ENCODE assay signal across 10 cellular contexts in genomic region chr4:158051401-158052235, GRCh38.
A peak's percentile ranks its signal among the peaks of the same experiment; 100 is the strongest.
DNase-seq lines count a peak whose midpoint lies in the region; ATAC-seq, FAIRE-seq and TF ChIP-seq lines count a peak whose summit lies in the region.
"Had no signal": no experiment of that assay in that cellular context is flagged by ENCODE, and none has a peak within 500 bp of the region (broad histone marks: within the 10 kb centered on the region; RNA-seq: fewer than 3 reads in every experiment).

No MANE protein-coding gene starts in this region.

- peak overlapping the region; percentile 37 to 87 for H3K27ac ChIP-seq in aorta (ENCODE audit: low read depth in 1 of 2, low read length in 2 of 2)
- no peak overlapping the region for H3K27ac ChIP-seq in effector memory CD4-positive, alpha-beta T cell (ENCODE audit: insufficient read depth, low read length, poor library complexity, severe bottlenecking)

- H3K36me3 ChIP-seq in MG63: no peaks in the 10 kb centered on the region
- H3K36me3 ChIP-seq in mucosa of descending colon (ENCODE audit: low read depth): no peaks in the 10 kb centered on the region
- H3K36me3 ChIP-seq in aorta (ENCODE audit: control insufficient read depth in 1 of 2, insufficient read depth in 2 of 2, low read length in 1 of 2): no peaks in the 10 kb centered on the region
- no peaks in the 10 kb centered on the region for H3K36me3 ChIP-seq in effector memory CD4-positive, alpha-beta T cell (ENCODE audit: control insufficient read depth, insufficient read depth, low read length)

- 16 to 17% methylated on average over 6 of the region's 6 CpGs for WGBS in aorta, 2 donors

- H3K9me3 ChIP-seq in MG63: no peaks in the 10 kb centered on the region
- no peaks in the 10 kb centered on the region for H3K9me3 ChIP-seq in mucosa of descending colon
- no peaks in the 10 kb centered on the region for H3K9me3 ChIP-seq in aorta (ENCODE audit: control insufficient read depth, low read length)
- no peaks in the 10 kb centered on the region for H3K9me3 ChIP-seq in effector memory CD4-positive, alpha-beta T cell (ENCODE audit: control insufficient read depth, low read length)

- DNase-seq in MG63 (peak; percentile 87), mucosa of descending colon (peak in 1 of 3 donors; percentile 14), aorta (peak in 1 of 2 donors; percentile 56), hypothalamus (lab: John Stamatoyannopoulos, UW) (no peak)
- DNase-seq in effector memory CD4-positive, alpha-beta T cell: no peak
- DNase-seq: foreskin melanocyte; stimulated activated naive CD8-positive, alpha-beta T cell treated with anti-CD3 and anti-CD28 coated beads, Interleukin-15, amount 100 ng/mL, for 72 hours had no signal

- H3K4me3 ChIP-seq in MG63: no peak overlapping the region
- H3K4me3 ChIP-seq in mucosa of descending colon: no peak overlapping the region
- no peak overlapping the region for H3K4me3 ChIP-seq in aorta (ENCODE audit: low read length in 2 of 2)
- H3K4me3 ChIP-seq in effector memory CD4-positive, alpha-beta T cell (ENCODE audit: insufficient read depth, low read depth, low read length, poor library complexity, severe bottlenecking): no peak overlapping the region

- intact Hi-C loops in mucosa of descending colon (cut with DNase I, micrococcal nuclease) (no loop called here), aorta (cut with DNase I) (loop anchor here in 1 of 2 donors (10.0 kb wide), 1 partner anchor 113 kb away; no protein-coding TSS in a partner anchor)

- H3K4me1 ChIP-seq in mucosa of descending colon (ENCODE audit: low read depth): no peaks in the 10 kb centered on the region
- peaks cover 0 to 4% of the 10 kb centered on the region in 2 donors for H3K4me1 ChIP-seq in aorta (ENCODE audit: control insufficient read depth in 1 of 2, insufficient read depth in 2 of 2, low read length in 2 of 2)
- H3K4me1 ChIP-seq in effector memory CD4-positive, alpha-beta T cell (ENCODE audit: control insufficient read depth, insufficient read depth, low read length, poor library complexity, severe bottlenecking): no peaks in the 10 kb centered on the region

- H3K27me3 ChIP-seq in MG63: no peaks in the 10 kb centered on the region
- no peaks in the 10 kb centered on the region for H3K27me3 ChIP-seq in aorta (ENCODE audit: control insufficient read depth in 1 of 2, insufficient read depth in 2 of 2, low read length in 1 of 2)
- no peaks in the 10 kb centered on the region for H3K27me3 ChIP-seq in effector memory CD4-positive, alpha-beta T cell (replicated peaks; ENCODE audit: control insufficient read depth, insufficient read depth, low read length, poor library complexity, severe bottlenecking)

- no peak for TF ChIP-seq CTCF in mucosa of descending colon (IDR thresholded peaks at IDR 0.05)

- FAIRE-seq in endometrium (lab: Jason Lieb, UNC): peak; percentile 94
- FAIRE-seq: RCC 7860 had no signal

- ATAC-seq in mucosa of descending colon (peak; percentile 29), aorta (ENCODE audit: low FRiP score) (peak; percentile 79), GM18868 (IDR thresholded peaks at IDR 0.05; ENCODE audit: unreplicated experiment) (no peak)
- ATAC-seq: stimulated activated naive CD8-positive, alpha-beta T cell treated with anti-CD3 and anti-CD28 coated beads, Interleukin-15, amount 100 ng/mL, for 72 hours had no signal
